ENCODE assay signal across 7 cellular contexts in the genomic region with DNA sequence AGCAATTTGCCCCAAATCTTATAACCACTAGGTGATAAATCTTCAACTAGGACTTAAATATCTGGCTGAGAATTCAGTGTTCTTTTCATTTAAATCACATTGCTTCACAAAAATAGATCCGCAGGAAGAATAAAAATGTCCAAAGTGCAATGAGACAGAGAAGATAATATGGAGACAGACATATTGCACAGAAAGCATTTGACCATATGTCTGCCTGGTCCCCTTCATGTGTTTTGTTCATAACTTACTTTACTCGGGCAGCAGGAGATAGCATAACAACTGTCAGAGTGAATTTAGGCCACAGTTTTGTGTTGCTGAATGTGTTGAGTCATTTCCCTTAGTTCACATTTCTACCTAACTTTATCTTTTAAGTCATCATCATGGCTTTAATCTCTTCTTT.
DNase-seq lines count a peak whose midpoint lies in the region; ATAC-seq and TF ChIP-seq lines count a peak whose summit lies in the region.
"Not testable (repeated sequence)": the region's sequence is repeated elsewhere in the genome, so short reads cannot be mapped to it uniquely, and the experiment has no call there.

No MANE protein-coding gene starts in this region.

- peak overlapping the region; percentile 65; the same call in 1 of the 2 replicates for H2AFZ ChIP-seq in DND-41 (ENCODE audit: low read depth, low read length)
- H2AFZ ChIP-seq in Loucy (ENCODE audit: low read length), result peak overlapping the region; percentile 85; the same call in 1 of the 2 replicates
- H2AFZ ChIP-seq in parathyroid adenoma, result peak overlapping the region; percentile 71

- POLR2A ChIA-PET in activated CD4-positive, alpha-beta T cell treated with anti-CD3 and anti-CD28 coated beads, Interleukin-2, amount 10 ng/mL, durations not matched to agents 7 days and 5 days (lab: Charles Lee), result not testable (repeated sequence)

- H3K4me3 Mint-ChIP-seq in activated CD4-positive, alpha-beta T cell treated with anti-CD3 and anti-CD28 coated beads, Interleukin-2, amount 10 ng/mL, durations not matched to agents 7 days and 5 days, result peak overlapping the region; percentile 29
- peak overlapping the region; percentile 72 for H3K4me3 Mint-ChIP-seq in activated T-helper 17 cell treated with anti-CD3 and anti-CD28 coated beads, Interleukin-2, amount 50 U/mL, for 72 hours
- H3K4me3 Mint-ChIP-seq in activated naive CD8-positive, alpha-beta T cell treated with anti-CD3 and anti-CD28 coated beads, Interleukin-2, amount 50 U/mL, for 24 hours, result peak overlapping the region; percentile 29

- not testable (repeated sequence) for H3K9me3 Mint-ChIP-seq in activated CD4-positive, alpha-beta T cell treated with anti-CD3 and anti-CD28 coated beads, Interleukin-2, amount 10 ng/mL, durations not matched to agents 7 days and 5 days; activated T-helper 17 cell treated with anti-CD3 and anti-CD28 coated beads, Interleukin-2, amount 50 U/mL, for 72 hours; activated naive CD8-positive, alpha-beta T cell treated with anti-CD3 and anti-CD28 coated beads, Interleukin-2, amount 50 U/mL, for 24 hours

- H3K27me3 Mint-ChIP-seq in activated CD4-positive, alpha-beta T cell treated with anti-CD3 and anti-CD28 coated beads, Interleukin-2, amount 10 ng/mL, durations not matched to agents 7 days and 5 days; activated T-helper 17 cell treated with anti-CD3 and anti-CD28 coated beads, Interleukin-2, amount 50 U/mL, for 72 hours; activated naive CD8-positive, alpha-beta T cell treated with anti-CD3 and anti-CD28 coated beads, Interleukin-2, amount 50 U/mL, for 24 hours: not testable (repeated sequence)

- not testable (repeated sequence) for H3K4me3 ChIP-seq in DND-41 (ENCODE audit: low read depth in 1 of 2, low read length in 2 of 2); fibroblast of the aortic adventitia (ENCODE audit: low read depth, low read length); parathyroid adenoma (ENCODE audit: low read depth, low read length)
- H3K4me3 ChIP-seq in Loucy (ENCODE audit: low read length, poor library complexity, severe bottlenecking), result peak overlapping the region; percentile 64

- not testable (repeated sequence) for H3K9me2 ChIP-seq in Loucy (replicated peaks; ENCODE audit: low read depth, low read length)

- not testable (repeated sequence) for H3K9me3 ChIP-seq in DND-41 (ENCODE audit: insufficient read depth, low read length, severe bottlenecking); Loucy (ENCODE audit: insufficient read depth, low read depth, low read length); parathyroid adenoma (ENCODE audit: control insufficient read depth, low read length)

- H3K79me2 ChIP-seq in DND-41 (ENCODE audit: insufficient read depth, low read length); Loucy (ENCODE audit: insufficient read depth, low read length); parathyroid adenoma: not testable (repeated sequence)

- ATAC-seq in DND-41 (ENCODE audit: insufficient read depth, low read depth); activated T-helper 17 cell treated with anti-CD3 and anti-CD28 coated beads, Interleukin-2, amount 50 U/mL, for 72 hours (replicated peaks); activated naive CD8-positive, alpha-beta T cell treated with anti-CD3 and anti-CD28 coated beads, Interleukin-2, amount 50 U/mL, for 24 hours: not testable (repeated sequence)

- H3F3A ChIP-seq in Loucy (ENCODE audit: low read depth), result not testable (repeated sequence)

- peaks cover 27% of the 10 kb centered on the region for H3K36me3 Mint-ChIP-seq in activated CD4-positive, alpha-beta T cell treated with anti-CD3 and anti-CD28 coated beads, Interleukin-2, amount 10 ng/mL, durations not matched to agents 7 days and 5 days (ENCODE audit: low read depth)
- not testable (repeated sequence) for H3K36me3 Mint-ChIP-seq in activated T-helper 17 cell treated with anti-CD3 and anti-CD28 coated beads, Interleukin-2, amount 50 U/mL, for 72 hours (ENCODE audit: low read depth); activated naive CD8-positive, alpha-beta T cell treated with anti-CD3 and anti-CD28 coated beads, Interleukin-2, amount 50 U/mL, for 24 hours (ENCODE audit: low read depth)

- peaks cover 54% of the 10 kb centered on the region for H3K4me1 Mint-ChIP-seq in activated CD4-positive, alpha-beta T cell treated with anti-CD3 and anti-CD28 coated beads, Interleukin-2, amount 10 ng/mL, durations not matched to agents 7 days and 5 days
- H3K4me1 Mint-ChIP-seq in activated T-helper 17 cell treated with anti-CD3 and anti-CD28 coated beads, Interleukin-2, amount 50 U/mL, for 72 hours, result peaks cover 44% of the 10 kb centered on the region
- H3K4me1 Mint-ChIP-seq in activated naive CD8-positive, alpha-beta T cell treated with anti-CD3 and anti-CD28 coated beads, Interleukin-2, amount 50 U/mL, for 24 hours, result peaks cover 51% of the 10 kb centered on the region

- H3K27me3 ChIP-seq in DND-41 (ENCODE audit: insufficient read depth, low read length, poor library complexity); Loucy (ENCODE audit: insufficient read depth, low read length, poor library complexity, severe bottlenecking); parathyroid adenoma (ENCODE audit: control insufficient read depth, insufficient read depth, low read length): not testable (repeated sequence)

- H3K4me1 ChIP-seq in DND-41 (ENCODE audit: insufficient read depth, low read length) (peaks cover 56% of the 10 kb centered on the region), Loucy (ENCODE audit: insufficient read depth, low read length, poor library complexity, severe bottlenecking) (peaks cover 50% of the 10 kb centered on the region), parathyroid adenoma (peaks cover 50% of the 10 kb centered on the region)

- not testable (repeated sequence) for DNase-seq in DND-41; activated CD4-positive, alpha-beta T cell treated with anti-CD3 and anti-CD28 coated beads, Interleukin-2, amount 10 ng/mL, durations not matched to agents 7 days and 5 days; activated naive CD8-positive, alpha-beta T cell treated with anti-CD3 and anti-CD28 coated beads, Interleukin-2, amount 50 U/mL, for 24 hours
- peak; percentile 34 for DNase-seq in fibroblast of the aortic adventitia (ENCODE audit: low read depth)

- not testable (repeated sequence) for TF ChIP-seq CTCF in DND-41 (IDR thresholded peaks at IDR 0.05; ENCODE audit: borderline replicate concordance, extremely low read depth, low read length, poor library complexity, severe bottlenecking); Loucy (conservative IDR thresholded peaks at IDR 0.05; ENCODE audit: low read length); fibroblast of the aortic adventitia (IDR thresholded peaks at IDR 0.05; ENCODE audit: insufficient read depth, low read length); parathyroid adenoma (IDR thresholded peaks at IDR 0.05)

- CTCF ChIA-PET in activated CD4-positive, alpha-beta T cell treated with anti-CD3 and anti-CD28 coated beads, Interleukin-2, amount 10 ng/mL, durations not matched to agents 7 days and 5 days (lab: Charles Lee), result not testable (repeated sequence)

- peak overlapping the region; percentile 84 for H3K27ac Mint-ChIP-seq in activated CD4-positive, alpha-beta T cell treated with anti-CD3 and anti-CD28 coated beads, Interleukin-2, amount 10 ng/mL, durations not matched to agents 7 days and 5 days
- H3K27ac Mint-ChIP-seq in activated T-helper 17 cell treated with anti-CD3 and anti-CD28 coated beads, Interleukin-2, amount 50 U/mL, for 72 hours, result peak overlapping the region; percentile 87
- H3K27ac Mint-ChIP-seq in activated naive CD8-positive, alpha-beta T cell treated with anti-CD3 and anti-CD28 coated beads, Interleukin-2, amount 50 U/mL, for 24 hours, result peak overlapping the region; percentile 69

- H3K9ac ChIP-seq in DND-41 (ENCODE audit: low read depth, low read length), result peak overlapping the region; percentile 32; the same call in 1 of the 2 replicates
- H3K9ac ChIP-seq in Loucy (ENCODE audit: low read depth, low read length, poor library complexity, severe bottlenecking), result peak overlapping the region; percentile 54
- not testable (repeated sequence) for H3K9ac ChIP-seq in parathyroid adenoma

- H3K27ac ChIP-seq in DND-41 (ENCODE audit: low read length), result peak overlapping the region; percentile 70
- peak overlapping the region; percentile 81 for H3K27ac ChIP-seq in parathyroid adenoma

- not testable (repeated sequence) for H4K20me1 ChIP-seq in DND-41 (ENCODE audit: insufficient read depth, low read length); Loucy (ENCODE audit: insufficient read depth, low read length, poor library complexity, severe bottlenecking)

- H3K4me2 ChIP-seq in DND-41 (ENCODE audit: insufficient read depth, low read length); parathyroid adenoma (ENCODE audit: low read length): not testable (repeated sequence)
- peak overlapping the region; percentile 73 for H3K4me2 ChIP-seq in Loucy (ENCODE audit: low read depth, low read length, poor library complexity, severe bottlenecking)

- not testable (repeated sequence) for H3K36me3 ChIP-seq in DND-41 (ENCODE audit: insufficient read depth, low read length); Loucy (ENCODE audit: insufficient read depth, low read length); parathyroid adenoma (ENCODE audit: control insufficient read depth, insufficient read depth, low read length)
